ENCODE assay signal across 8 cellular contexts in genomic region chr22:49961601-49962011, GRCh38. TPM values are rescaled to one million over a fixed set of nuclear protein-coding genes. Genes with fewer than 3 reads are reported as not detected.
DNase-seq lines count a peak whose midpoint lies in the region; ATAC-seq and TF ChIP-seq lines count a peak whose summit lies in the region.

No MANE protein-coding gene starts in this region.

- intact Hi-C loops in tibial artery (cut with DNase I; ENCODE audit: low total_unique reads): loop anchor here (10.0 kb wide), 1 partner anchor 343 kb away; the partner anchor contains the start of gene PLXNB2

- no peaks in the 10 kb centered on the region for H3K27me3 ChIP-seq in liver (ENCODE audit: control insufficient read depth in 4 of 4, insufficient read depth in 4 of 4, low read length in 3 of 4)
- no peaks in the 10 kb centered on the region for H3K27me3 ChIP-seq in tibial artery

- H3K27me3 Mint-ChIP-seq in activated CD4-positive, alpha-beta T cell treated with anti-CD3 and anti-CD28 coated beads, Interleukin-2, amount 10 ng/mL, durations not matched to agents 7 days and 5 days: no peaks in the 10 kb centered on the region

- TF ChIP-seq CTCF in liver (IDR thresholded peaks at IDR 0.05; ENCODE audit: low read depth, low read length, missing input control) (no peak), tibial artery (IDR thresholded peaks at IDR 0.05) (no peak)

- H3K36me3 Mint-ChIP-seq in activated CD4-positive, alpha-beta T cell treated with anti-CD3 and anti-CD28 coated beads, Interleukin-2, amount 10 ng/mL, durations not matched to agents 7 days and 5 days (ENCODE audit: low read depth): peaks cover 22% of the 10 kb centered on the region

- no peaks in the 10 kb centered on the region for H3K9me3 Mint-ChIP-seq in activated CD4-positive, alpha-beta T cell treated with anti-CD3 and anti-CD28 coated beads, Interleukin-2, amount 10 ng/mL, durations not matched to agents 7 days and 5 days

- WGBS in liver: under 1% methylated on average over 49 of the region's 49 CpGs

- H3K4me3 Mint-ChIP-seq in activated CD4-positive, alpha-beta T cell treated with anti-CD3 and anti-CD28 coated beads, Interleukin-2, amount 10 ng/mL, durations not matched to agents 7 days and 5 days: peak overlapping the region; percentile 90

- H3K9me3 ChIP-seq in liver (ENCODE audit: control insufficient read depth in 4 of 4, low read length in 3 of 4) (no peaks in the 10 kb centered on the region), tibial artery (no peaks in the 10 kb centered on the region)

- H3K4me3 ChIP-seq in liver (ENCODE audit: low read depth in 1 of 3, low read length in 3 of 3) (peak overlapping the region; percentile 95 to 98 (median 95)), tibial artery (peak overlapping the region; percentile 81 to 85)

- POLR2A ChIA-PET in activated CD4-positive, alpha-beta T cell treated with anti-CD3 and anti-CD28 coated beads, Interleukin-2, amount 10 ng/mL, durations not matched to agents 7 days and 5 days (lab: Charles Lee): interaction anchor here (1.3 kb wide), 1 partner anchor 25 kb away, joined by 5 read pairs; no protein-coding TSS in a partner anchor

- peaks cover 24% of the 10 kb centered on the region for H3K4me1 Mint-ChIP-seq in activated CD4-positive, alpha-beta T cell treated with anti-CD3 and anti-CD28 coated beads, Interleukin-2, amount 10 ng/mL, durations not matched to agents 7 days and 5 days

- CTCF ChIA-PET in activated CD4-positive, alpha-beta T cell treated with anti-CD3 and anti-CD28 coated beads, Interleukin-2, amount 10 ng/mL, durations not matched to agents 7 days and 5 days (lab: Charles Lee): interaction anchor here (1.0 to 1.8 kb wide), 2 partner anchors 124 to 229 kb away, joined by 3 to 4 read pairs; no protein-coding TSS in a partner anchor

- no peak for DNase-seq in activated CD4-positive, alpha-beta T cell treated with anti-CD3 and anti-CD28 coated beads, Interleukin-2, amount 10 ng/mL, durations not matched to agents 7 days and 5 days
- DNase-seq in activated CD4-positive, alpha-beta T cell treated with anti-CD3 and anti-CD28 coated beads, Interleukin-2, amount 50 U/mL, for 48 hours: no peak
- DNase-seq in astrocyte of the hippocampus (ENCODE audit: low read depth, low spot score) (peak; percentile 72), tibial artery (peak in 1 of 2 donors; percentile 72), NOMO-1 (lab: John Stamatoyannopoulos, UW; ENCODE audit: unreplicated experiment in 2 of 2) (no peak)

- H3K36me3 ChIP-seq in liver (ENCODE audit: control insufficient read depth in 4 of 4, insufficient read depth in 3 of 4, low read depth in 1 of 4, low read length in 3 of 4) (peaks cover 0 to 13% (median 3%) of the 10 kb centered on the region in 4 donors), tibial artery (peaks cover 17 to 35% (median 35%) of the 10 kb centered on the region in 3 donors)

- peak overlapping the region; percentile 94 to 99 for H3K27ac ChIP-seq in liver (ENCODE audit: low read depth in 1 of 2, low read length in 2 of 2)
- H3K27ac ChIP-seq in tibial artery: peak overlapping the region; percentile 88 to 89

- H3K9ac ChIP-seq in liver (ENCODE audit: low read depth in 1 of 2, low read length in 2 of 2): peak overlapping the region; percentile 70 to 80

- H3K27ac Mint-ChIP-seq in activated CD4-positive, alpha-beta T cell treated with anti-CD3 and anti-CD28 coated beads, Interleukin-2, amount 10 ng/mL, durations not matched to agents 7 days and 5 days: peak overlapping the region; percentile 88

- peaks cover 27 to 61% (median 49%) of the 10 kb centered on the region in 4 donors for H3K4me1 ChIP-seq in liver (ENCODE audit: control insufficient read depth in 4 of 4, insufficient read depth in 4 of 4, low read length in 3 of 4)
- peaks cover 0 to 66% (median 36%) of the 10 kb centered on the region in 4 donors for H3K4me1 ChIP-seq in tibial artery

- TF ChIP-seq RAD21 in liver (IDR thresholded peaks at IDR 0.05): no peak

- no peak for ATAC-seq in HG03378 (IDR thresholded peaks at IDR 0.05; ENCODE audit: unreplicated experiment)
- ATAC-seq in HG03469 (IDR thresholded peaks at IDR 0.05; ENCODE audit: unreplicated experiment): no peak

TF ChIP-seq in liver, 16 proteins besides CTCF, POLR2A, EP300 and RAD21:
- TF ChIP-seq HNF4A (conservative IDR thresholded peaks at IDR 0.05) (no peak), RXRA (IDR thresholded peaks at IDR 0.05) (no peak), EGR1 (IDR thresholded peaks at IDR 0.05; ENCODE audit: low read depth in 2 of 2) (no peak), REST (IDR thresholded peaks at IDR 0.05) (no peak), FOXA1 (IDR thresholded peaks at IDR 0.05) (no peak), HNF4G (IDR thresholded peaks at IDR 0.05) (no peak), ZBTB33 (IDR thresholded peaks at IDR 0.05) (no peak)

RNA-seq across cellular contexts. Expression of gene PIM3, which starts 1.0 kb away (rescaled TPM):
- 10 to 100 TPM; 39.7 to 44.7 TPM for total RNA-seq in activated CD4-positive, alpha-beta T cell treated with anti-CD3 and anti-CD28 coated beads, Interleukin-2, amount 10 ng/mL, durations not matched to agents 7 days and 5 days
- 10 to 100 TPM; 14.5 to 33.8 TPM for total RNA-seq in liver
- 10 to 100 TPM; 22.3 to 44.0 TPM for polyA plus RNA-seq in liver

RNA-seq across cellular contexts. Expression of gene CRELD2, which starts 43.2 kb away (rescaled TPM):
- total RNA-seq in activated CD4-positive, alpha-beta T cell treated with anti-CD3 and anti-CD28 coated beads, Interleukin-2, amount 10 ng/mL, durations not matched to agents 7 days and 5 days: 10 to 100 TPM; 42.4 to 47.9 TPM
- total RNA-seq in liver: 10 to 100 TPM; 17.2 to 98.1 TPM
- polyA plus RNA-seq in liver: 10 to 100 TPM; 34.2 to 80.0 TPM

RNA-seq across cellular contexts. Expression of gene ALG12, which starts 43.4 kb away (rescaled TPM):
- total RNA-seq in activated CD4-positive, alpha-beta T cell treated with anti-CD3 and anti-CD28 coated beads, Interleukin-2, amount 10 ng/mL, durations not matched to agents 7 days and 5 days: 10 to 100 TPM; 21.4 to 28.5 TPM
- 10 to 100 TPM; 10.4 to 20.2 TPM for total RNA-seq in liver
- polyA plus RNA-seq in liver: 10 to 100 TPM; 12.5 to 15.6 TPM

RNA-seq across cellular contexts. Expression of gene IL17REL, which starts 51.0 kb away (rescaled TPM):
- total RNA-seq in activated CD4-positive, alpha-beta T cell treated with anti-CD3 and anti-CD28 coated beads, Interleukin-2, amount 10 ng/mL, durations not matched to agents 7 days and 5 days: not detected
- under 1 TPM in 1 of 2 donors, not detected in 1; under 0.01 TPM for total RNA-seq in liver
- not detected for polyA plus RNA-seq in liver
